ENCODE assay signal across 22 cellular contexts in the genomic region with DNA sequence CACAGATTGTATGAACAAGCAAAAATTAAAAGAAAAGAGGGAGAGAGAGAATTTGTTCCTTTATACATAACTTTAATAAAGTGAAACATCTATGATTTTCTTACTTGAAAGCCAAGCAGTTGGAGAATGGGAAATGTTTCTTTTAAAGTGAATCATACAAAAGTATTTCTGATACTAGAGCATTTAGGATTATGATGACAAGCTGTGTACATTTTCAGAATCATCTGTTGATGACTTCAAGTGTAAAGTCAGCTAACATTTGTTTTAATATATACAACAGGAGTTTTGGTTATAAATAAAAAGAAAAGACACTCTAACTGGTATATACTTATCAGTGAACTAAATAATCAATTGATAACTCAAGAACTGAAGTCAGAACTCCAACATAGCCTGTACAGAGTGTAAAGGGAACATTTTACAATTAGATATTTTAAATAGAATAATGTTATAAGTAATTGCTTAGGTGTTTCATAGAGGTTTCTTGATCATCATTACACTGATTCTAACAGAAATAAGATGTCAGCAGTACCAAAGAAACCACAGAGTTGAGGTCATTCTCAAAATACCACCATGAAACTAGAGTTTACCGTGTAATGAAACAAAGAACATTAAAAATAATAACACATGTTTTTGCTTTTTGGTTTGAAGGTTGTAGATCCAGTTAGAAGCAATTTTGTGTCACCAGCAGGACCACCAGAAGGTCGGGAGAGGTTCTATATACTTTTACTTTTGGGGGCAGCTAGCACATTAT.
A peak's percentile ranks its signal among the peaks of the same experiment; 100 is the strongest.
DNase-seq lines count a peak whose midpoint lies in the region; ATAC-seq and TF ChIP-seq lines count a peak whose summit lies in the region.
"Had no signal": no experiment of that assay in that cellular context is flagged by ENCODE, and none has a peak within 500 bp of the region (broad histone marks: within the 10 kb centered on the region; RNA-seq: fewer than 3 reads in every experiment).

No MANE protein-coding gene starts in this region.

- ATAC-seq in GM18519 (IDR thresholded peaks at IDR 0.05; ENCODE audit: low FRiP score, unreplicated experiment) (peak; percentile 53), GM21390 (IDR thresholded peaks at IDR 0.05; ENCODE audit: unreplicated experiment) (peak; percentile 80), HG03025 (IDR thresholded peaks at IDR 0.05; ENCODE audit: low FRiP score, unreplicated experiment) (peak; percentile 70), HG02588 (IDR thresholded peaks at IDR 0.05; ENCODE audit: unreplicated experiment) (no peak)
- ATAC-seq: activated CD8-positive, alpha-beta T cell treated with anti-CD3 and anti-CD28 coated beads, Interleukin-2, amount 10 ng/mL, durations not matched to agents 7 days and 5 days; left colon; stimulated activated effector memory CD8-positive, alpha-beta T cell treated with anti-CD3 and anti-CD28 coated beads, Interleukin-12 subunit alpha, Interleukin-12 subunit beta, amount 100 ng/mL, for 72 hours had no signal

- H3K4me3 ChIP-seq in PC-9 (no peak overlapping the region), spleen (no peak overlapping the region)
- H3K4me3 ChIP-seq: cardiac muscle cell, suprapubic skin had no signal

- BruUV-seq in PC-9 (replicated peaks; lab: Mats Ljungman, UMichigan) = no TSS peak

- 65 to 80% (median 74%) methylated on average over 2 of the region's 2 CpGs for WGBS in spleen, 5 donors

- H3K79me2 ChIP-seq in PC-9 (ENCODE audit: low read depth) = no peaks in the 10 kb centered on the region

- H3K27ac ChIP-seq in PC-9 = no peak overlapping the region
- H3K27ac ChIP-seq in spleen = no peak overlapping the region
- H3K27ac ChIP-seq: cardiac muscle cell, suprapubic skin had no signal

- H4K20me1 ChIP-seq in PC-9 (ENCODE audit: insufficient read depth) = no peaks in the 10 kb centered on the region

- CTCF ChIA-PET in PC-9 (lab: Charles Lee) = no interaction called here

- H3K9me3 ChIP-seq in PC-9 (ENCODE audit: insufficient read depth, low read depth) (no peaks in the 10 kb centered on the region; the same call in 1 of the 2 replicates), spleen (no peaks in the 10 kb centered on the region)
- H3K9me3 ChIP-seq: suprapubic skin had no signal

- peak; percentile 37 for DNase-seq in fibroblast of peridontal ligament (ENCODE audit: extremely low read depth)
- no peak for DNase-seq in PC-9
- DNase-seq in spleen = no peak
- DNase-seq: activated CD4-positive, alpha-beta T cell treated with anti-CD3 and anti-CD28 coated beads for 1 hour; activated CD8-positive, alpha-beta T cell treated with anti-CD3 and anti-CD28 coated beads, Interleukin-2, amount 10 ng/mL, durations not matched to agents 7 days and 5 days; activated naive CD4-positive, alpha-beta T cell treated with anti-CD3 and anti-CD28 coated beads for 36 hours; activated T-cell treated with anti-CD3 and anti-CD28 coated beads, Interleukin-2, amount 50 U/mL, for 24 hours; anterior cingulate cortex; glutamatergic neuron; HFFc6; KG1; left colon; NCI-H2029; SHP77 treated with DMSO at 0.1 percent for 48 hours; stimulated activated CD4-positive, alpha-beta T cell treated with anti-CD3 and anti-CD28 coated beads, Interleukin-1b, Interleukin-23, amount 100 ng/mL, for 48 hours had no signal

- no peak for TF ChIP-seq CTCF in PC-9 (conservative IDR thresholded peaks at IDR 0.05)
- no peak for TF ChIP-seq CTCF in spleen (IDR thresholded peaks at IDR 0.05 in 8 of 11, conservative IDR thresholded peaks at IDR 0.05 in 3 of 11)

- no peaks in the 10 kb centered on the region for H3K4me1 ChIP-seq in PC-9 (replicated peaks; ENCODE audit: insufficient read depth)
- H3K4me1 ChIP-seq in spleen = no peaks in the 10 kb centered on the region
- H3K4me1 ChIP-seq: suprapubic skin had no signal

- intact Hi-C loops in PC-9 (cut with micrococcal nuclease; ENCODE audit: unreplicated experiment) (no loop called here), spleen (cut with DNase I; ENCODE audit: low total_unique reads) (no loop called here)

- H3K27me3 ChIP-seq in PC-9 (ENCODE audit: insufficient read depth, low read depth) (no peaks in the 10 kb centered on the region), spleen (replicated peaks in 1 of 7) (no peaks in the 10 kb centered on the region)
- H3K27me3 ChIP-seq: cardiac muscle cell, suprapubic skin had no signal

- no peaks in the 10 kb centered on the region for H3K36me3 ChIP-seq in PC-9 (ENCODE audit: low read depth)
- H3K36me3 ChIP-seq in spleen = no peaks in the 10 kb centered on the region
- H3K36me3 ChIP-seq: cardiac muscle cell, suprapubic skin had no signal

- H3F3A ChIP-seq in PC-9 (ENCODE audit: insufficient read depth, low read depth) = no peaks in the 10 kb centered on the region

- no peak overlapping the region for H2AFZ ChIP-seq in PC-9

- POLR2A ChIA-PET in PC-9 (lab: Charles Lee; ENCODE audit: unreplicated experiment) = no interaction called here

- H3K4me2 ChIP-seq in PC-9 = no peak overlapping the region

- no peaks in the 10 kb centered on the region for H3K9me2 ChIP-seq in PC-9 (ENCODE audit: insufficient read depth)

- TF ChIP-seq POLR2A in spleen (IDR thresholded peaks at IDR 0.05) = no peak
